In the genomic region with DNA sequence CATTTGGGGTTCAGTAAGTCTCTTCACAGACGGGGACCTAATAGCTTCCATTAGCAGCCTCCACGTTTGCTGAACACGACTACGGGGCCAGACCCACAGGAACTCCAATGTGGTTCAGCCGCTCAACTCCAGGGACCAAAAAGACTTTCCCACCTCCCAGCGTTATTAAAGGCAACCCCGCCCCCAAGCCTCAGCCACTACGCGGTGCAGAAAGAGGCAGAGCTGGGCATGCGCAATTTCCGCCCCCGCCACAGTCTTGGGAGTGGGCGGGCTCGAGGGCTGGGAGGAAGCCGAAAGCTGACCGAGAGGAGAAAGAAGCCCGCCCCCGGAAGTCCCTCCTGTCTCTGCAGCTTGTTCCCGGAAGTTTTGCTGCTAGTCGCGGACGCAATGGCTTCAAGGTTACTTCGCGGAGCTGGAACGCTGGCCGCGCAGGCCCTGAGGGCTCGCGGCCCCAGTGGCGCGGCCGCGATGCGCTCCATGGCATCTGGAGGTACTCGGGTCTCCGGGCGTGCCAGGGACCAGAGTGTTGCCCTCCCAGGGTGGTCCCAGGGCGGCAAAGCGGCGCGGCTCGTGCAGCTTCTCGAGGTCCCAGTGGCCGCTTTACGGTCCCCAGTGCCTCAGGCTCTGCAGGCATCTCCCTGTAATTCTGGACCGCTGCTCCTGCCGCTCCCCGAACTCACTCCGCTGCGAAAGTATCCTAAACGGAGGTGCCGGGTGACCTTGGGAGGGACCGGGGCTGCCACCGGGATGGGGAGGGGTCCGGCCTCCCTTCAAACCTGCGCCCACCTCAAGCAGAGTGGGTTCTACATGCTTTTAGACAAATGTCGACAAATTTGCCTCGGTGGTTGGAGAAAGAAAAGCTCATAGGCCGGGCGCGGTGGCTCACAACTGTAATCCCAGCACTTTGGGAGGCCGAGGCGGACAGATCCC, we compare ENCODE assay signal across 8 cellular contexts. TPM values are rescaled to one million over a fixed set of nuclear protein-coding genes. Genes with fewer than 3 reads are reported as not detected.
DNase-seq lines count a peak whose midpoint lies in the region; ATAC-seq and TF ChIP-seq lines count a peak whose summit lies in the region.

A gene with protein sequence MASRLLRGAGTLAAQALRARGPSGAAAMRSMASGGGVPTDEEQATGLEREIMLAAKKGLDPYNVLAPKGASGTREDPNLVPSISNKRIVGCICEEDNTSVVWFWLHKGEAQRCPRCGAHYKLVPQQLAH (plus strand): TSS at position 363 of the 930 bp plus-strand sequence. CDS start 25 bp downstream, at position 388.

- intact Hi-C loops in activated CD4-positive, alpha-beta T cell treated with anti-CD3 and anti-CD28 coated beads for 36 hours (cut with DNase I, micrococcal nuclease): loop anchor here (1.0 to 5.0 kb wide), 7 partner anchors 18 to 1691 kb away; a partner anchor contains a TSS

- DNase-seq in Ammon's horn (ENCODE audit: low spot score) (peak; percentile 99), GM19238 (ENCODE audit: insufficient read length, low spot score) (peak; percentile 98), NCI-H524 (lab: John Stamatoyannopoulos, UW) (peak; percentile 93 to 95), choroid plexus epithelial cell (ENCODE audit: low read depth) (peak; percentile 98), kidney glomerular epithelial cell (lab: John Stamatoyannopoulos, UW) (peak; percentile 97)
- peak; percentile 99 for DNase-seq in activated CD4-positive, alpha-beta T cell treated with anti-CD3 and anti-CD28 coated beads for 36 hours
- DNase-seq in stimulated activated CD4-positive, alpha-beta T cell treated with anti-CD3 and anti-CD28 coated beads, Interleukin-1b, Interleukin-23, amount 100 ng/mL, for 1 hour (ENCODE audit: low read depth in 2 of 2): peak; percentile 95 to 96

- peak within 1 kb of the TSS; percentile 87 for H3K4me3 Mint-ChIP-seq in activated CD4-positive, alpha-beta T cell treated with anti-CD3 and anti-CD28 coated beads for 36 hours

- H3K4me3 ChIP-seq in choroid plexus epithelial cell (ENCODE audit: low read depth, low read length): peak within 1 kb of the TSS; percentile 99

- no peaks in the 10 kb centered on the region for H3K27me3 Mint-ChIP-seq in activated CD4-positive, alpha-beta T cell treated with anti-CD3 and anti-CD28 coated beads for 36 hours

- ATAC-seq in HG03442 (IDR thresholded peaks at IDR 0.05; ENCODE audit: unreplicated experiment): peak; percentile 93
- peak; percentile 96 for ATAC-seq in activated CD4-positive, alpha-beta T cell treated with anti-CD3 and anti-CD28 coated beads for 36 hours

- H3K27ac Mint-ChIP-seq in activated CD4-positive, alpha-beta T cell treated with anti-CD3 and anti-CD28 coated beads for 36 hours: peak within 1 kb of the TSS; percentile 98

- CTCF ChIA-PET in activated CD4-positive, alpha-beta T cell treated with anti-CD3 and anti-CD28 coated beads for 36 hours (lab: Charles Lee): interaction anchor here (0.6 to 2.6 kb wide), 13 partner anchors 9 to 120 kb away, joined by 3 to 27 read pairs (median 6); a partner anchor contains a TSS

- POLR2A ChIA-PET in activated CD4-positive, alpha-beta T cell treated with anti-CD3 and anti-CD28 coated beads for 36 hours (lab: Charles Lee): interaction anchor here (1.2 to 8.6 kb wide), 8 partner anchors 10 to 67 kb away, joined by 3 to 96 read pairs (median 6); a partner anchor contains a TSS

- H3K4me1 Mint-ChIP-seq in activated CD4-positive, alpha-beta T cell treated with anti-CD3 and anti-CD28 coated beads for 36 hours: peaks cover 14% of the 10 kb centered on the region

- no peak for TF ChIP-seq CTCF in choroid plexus epithelial cell (conservative IDR thresholded peaks at IDR 0.05; ENCODE audit: low read depth, low read length)

- H3K9me3 Mint-ChIP-seq in activated CD4-positive, alpha-beta T cell treated with anti-CD3 and anti-CD28 coated beads for 36 hours (ENCODE audit: low read depth): no peaks in the 10 kb centered on the region

- peaks cover 34% of the 10 kb centered on the region for H3K36me3 Mint-ChIP-seq in activated CD4-positive, alpha-beta T cell treated with anti-CD3 and anti-CD28 coated beads for 36 hours (ENCODE audit: low read depth)

RNA-seq across cellular contexts. Expression of the gene that starts here (rescaled TPM):
- total RNA-seq in activated CD4-positive, alpha-beta T cell treated with anti-CD3 and anti-CD28 coated beads for 36 hours: 100 to 1,000 TPM; 189 to 220 TPM

Comparison
In these comparisons a context has a peak if more than half of its experiments do, and no peak if none do; other contexts are left out.
1. Peak in every context shown above with its lines: DNase-seq, ATAC-seq and H3K4me3 ChIP-seq.